Comparison of ENCODE assay signal across 2 cellular contexts in genomic region chr4:183158062-183158461, GRCh38.
A peak's percentile ranks its signal among the peaks of the same experiment; 100 is the strongest.
TF ChIP-seq lines count a peak whose summit lies in the region.

No MANE protein-coding gene starts in this region.

TF ChIP-seq in IMR-90, 13 proteins besides CTCF, POLR2A, EP300 and RAD21 (continued from another document):
- TF ChIP-seq RCOR1 (IDR thresholded peaks at IDR 0.05; ENCODE audit: insufficient replicate concordance, low read length) (no peak), CEBPB (IDR thresholded peaks at IDR 0.05; ENCODE audit: low read depth, low read length) (peak; percentile 98), USF2 (IDR thresholded peaks at IDR 0.05; ENCODE audit: low read depth, low read length) (no peak), MXI1 (IDR thresholded peaks at IDR 0.05; ENCODE audit: borderline replicate concordance, low read depth, low read length) (no peak), ELK1 (IDR thresholded peaks at IDR 0.05; ENCODE audit: borderline replicate concordance, low read depth, low read length) (no peak), SMC3 (IDR thresholded peaks at IDR 0.05; ENCODE audit: low read depth, low read length) (no peak)

TF ChIP-seq in WTC11, 78 proteins besides CTCF, POLR2A, EP300 and RAD21 (continued from another document):
- no peak for TF ChIP-seq USF1 (CRISPR knock-in tag; IDR thresholded peaks at IDR 0.05)
- TF ChIP-seq RELA (CRISPR knock-in tag; IDR thresholded peaks at IDR 0.05; ENCODE audit: borderline replicate concordance) = no peak
- TF ChIP-seq ZNF396 (CRISPR knock-in tag; IDR thresholded peaks at IDR 0.05; ENCODE audit: borderline replicate concordance) = no peak
- no peak for TF ChIP-seq USF2 (CRISPR knock-in tag; IDR thresholded peaks at IDR 0.05)
